ENCODE assay signal across 28 cellular contexts in the genomic region with DNA sequence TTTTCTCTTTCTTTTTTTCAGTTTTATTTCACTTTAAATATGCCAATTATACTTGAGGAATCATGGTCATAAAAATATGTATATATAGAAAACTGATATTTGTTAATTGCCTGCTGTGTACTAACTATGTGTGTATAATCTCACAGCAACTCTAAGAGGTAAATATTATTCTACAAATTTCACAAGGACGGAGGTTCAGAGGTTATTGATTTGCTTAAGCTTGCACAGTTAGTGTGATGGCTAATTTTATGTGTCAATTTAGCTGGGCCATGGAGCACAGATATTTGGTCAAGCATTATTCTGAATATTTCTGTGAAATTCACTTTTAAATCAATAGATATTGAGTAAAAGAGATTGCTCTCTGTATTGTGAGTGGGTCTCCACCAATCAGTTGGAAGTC.
"Had no signal": no experiment of that assay in that cellular context is flagged by ENCODE, and none has a peak within 500 bp of the region (broad histone marks: within the 10 kb centered on the region; RNA-seq: fewer than 3 reads in every experiment).

No MANE protein-coding gene starts in this region.

- H3K27ac ChIP-seq: colonic mucosa, coronary artery, dorsolateral prefrontal cortex, epithelial cell of prostate, esophagus muscularis mucosa, esophagus squamous epithelium, foreskin keratinocyte, gastrocnemius medialis, gastroesophageal sphincter, heart left ventricle, heart right ventricle had no signal

- H3K4me1 ChIP-seq: colonic mucosa, esophagus muscularis mucosa, esophagus squamous epithelium, foreskin keratinocyte, gastrocnemius medialis, heart left ventricle, heart right ventricle had no signal

- H3K27me3 ChIP-seq: colonic mucosa, dorsolateral prefrontal cortex, esophagus muscularis mucosa, esophagus squamous epithelium, foreskin keratinocyte, gastrocnemius medialis, gastroesophageal sphincter, heart left ventricle, heart right ventricle had no signal

- H3K4me3 ChIP-seq: colonic mucosa, coronary artery, dorsolateral prefrontal cortex, esophagus muscularis mucosa, esophagus squamous epithelium, gastrocnemius medialis, gastroesophageal sphincter, heart left ventricle, heart right ventricle had no signal

- H3K36me3 ChIP-seq: colonic mucosa, esophagus muscularis mucosa, esophagus squamous epithelium, gastrocnemius medialis, gastroesophageal sphincter, heart left ventricle, heart right ventricle had no signal

- ATAC-seq: effector memory CD8-positive, alpha-beta T cell; esophagus mucosa; foreskin keratinocyte; gastrocnemius medialis; gastroesophageal sphincter; heart left ventricle; heart right ventricle had no signal

- FAIRE-seq: colon, endometrium, endothelial cell of umbilical vein, frontal cortex had no signal

- H3K9me3 ChIP-seq: colonic mucosa, gastrocnemius medialis had no signal

- DNase-seq: colonic mucosa; cortex of kidney; dermis blood vessel endothelial cell; dorsolateral prefrontal cortex; effector CD4-positive, alpha-beta T cell; effector CD8-positive, alpha-beta T cell; effector memory CD4-positive, alpha-beta T cell; effector memory CD8-positive, alpha-beta T cell; endodermal cell; erythroblast; esophagus squamous epithelium; foreskin fibroblast; foreskin keratinocyte; foreskin melanocyte; gastrocnemius medialis; glutamatergic neuron; head of caudate nucleus; heart left ventricle; heart right ventricle had no signal
